3 cellular contexts compared by ENCODE assay signal in genomic region chr18:12767580-12768155, GRCh38.
A peak's percentile ranks its signal among the peaks of the same experiment; 100 is the strongest.
TF ChIP-seq lines count a peak whose summit lies in the region.

No MANE protein-coding gene starts in this region.

TF ChIP-seq in HepG2, 621 proteins besides CTCF, POLR2A, EP300 and RAD21 (continues in another document):
- TF ChIP-seq ZNF280D (CRISPR knock-in tag; IDR thresholded peaks at IDR 0.05), result 0 out of 2 replicates have a peak, but pooled peaks have one; percentile 33
- 0 out of 2 replicates have a peak, but pooled peaks have one; percentile 30 for TF ChIP-seq BCL6 (CRISPR knock-in tag; IDR thresholded peaks at IDR 0.05)
- TF ChIP-seq ARID5B (CRISPR knock-in tag; IDR thresholded peaks at IDR 0.05), result no peak
- 0 out of 2 replicates have a peak, but pooled peaks have one; percentile 11 for TF ChIP-seq EED (CRISPR knock-in tag; IDR thresholded peaks at IDR 0.05)
- TF ChIP-seq NCOR1 (IDR thresholded peaks at IDR 0.05; ENCODE audit: borderline replicate concordance, low read length), result 0 out of 2 replicates have a peak, but pooled peaks have one; percentile 11
- TF ChIP-seq ZFP41 (CRISPR knock-in tag; IDR thresholded peaks at IDR 0.05; ENCODE audit: borderline replicate concordance), result no peak
- no peak for TF ChIP-seq MZF1 (CRISPR knock-in tag; IDR thresholded peaks at IDR 0.05; ENCODE audit: borderline replicate concordance)
- TF ChIP-seq SALL1 (CRISPR knock-in tag; IDR thresholded peaks at IDR 0.05), result peak; percentile 30; the same call in 1 of the 2 replicates
- TF ChIP-seq ZNF589 (CRISPR knock-in tag; conservative IDR thresholded peaks at IDR 0.05), result no peak
- TF ChIP-seq CBFB (CRISPR knock-in tag; IDR thresholded peaks at IDR 0.05), result no peak
- peak; percentile 48; the same call in 1 of the 2 replicates for TF ChIP-seq MEF2D (CRISPR knock-in tag; IDR thresholded peaks at IDR 0.05)
- TF ChIP-seq FOXP1 (IDR thresholded peaks at IDR 0.05), result no peak
- peak; percentile 52 for TF ChIP-seq FOXP1 (CRISPR knock-in tag; IDR thresholded peaks at IDR 0.05)
- TF ChIP-seq IRF2 (CRISPR knock-in tag; IDR thresholded peaks at IDR 0.05), result no peak

TF ChIP-seq in GM23338, 12 proteins besides CTCF, POLR2A, EP300 and RAD21:
- TF ChIP-seq ETS1 (IDR thresholded peaks at IDR 0.05) (no peak), ZNF331 (CRISPR knock-in tag; IDR thresholded peaks at IDR 0.05; ENCODE audit: low read depth) (no peak)

TF ChIP-seq in K562, 482 proteins besides CTCF, POLR2A, EP300 and RAD21:
- TF ChIP-seq UBTF (IDR thresholded peaks at IDR 0.05; ENCODE audit: borderline replicate concordance in 1 of 2, low read depth in 2 of 2, low read length in 2 of 2) (0 out of 4 replicates have a peak, but pooled peaks of 1 of the 2 experiments have one; percentile 13), HMG20B (CRISPR knock-in tag; IDR thresholded peaks at IDR 0.05) (no peak)
